8 cellular contexts compared by ENCODE assay signal in the genomic region with DNA sequence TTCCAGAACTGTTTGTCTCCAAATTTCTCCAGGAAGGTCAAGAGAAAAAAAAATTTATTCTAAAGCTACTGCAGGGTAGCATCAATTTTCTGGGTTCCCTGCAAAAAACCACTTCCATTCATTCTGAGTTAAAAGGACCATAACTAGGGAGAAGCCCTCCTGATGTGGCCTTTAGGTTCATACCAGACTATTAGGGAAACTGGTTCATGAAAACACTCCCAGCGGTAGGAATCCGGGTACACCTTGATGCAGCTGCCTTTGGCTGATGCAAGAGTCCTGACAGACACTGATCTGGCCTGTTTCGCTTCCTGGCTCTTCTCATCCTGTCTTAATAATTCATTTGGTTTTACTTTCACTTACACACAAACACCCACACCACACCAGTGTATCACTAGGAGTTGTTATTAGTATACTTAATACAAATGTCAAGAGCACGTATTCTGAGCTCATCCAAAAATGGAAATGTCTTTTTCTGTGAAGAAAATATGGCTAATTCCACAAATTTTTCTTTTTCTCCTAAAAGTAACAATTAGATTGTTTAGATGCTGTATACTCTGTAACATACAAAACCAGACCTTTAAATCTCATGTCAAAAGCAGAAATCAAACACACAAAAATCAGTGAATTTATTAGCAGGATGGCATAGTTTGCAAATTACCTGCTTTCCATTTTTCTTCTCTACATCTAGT. TPM values are rescaled to one million over a fixed set of nuclear protein-coding genes. Genes with fewer than 3 reads are reported as not detected.
DNase-seq lines count a peak whose midpoint lies in the region; ATAC-seq, FAIRE-seq and TF ChIP-seq lines count a peak whose summit lies in the region.

No MANE protein-coding gene starts in this region.

- no peak overlapping the region for H3K27ac ChIP-seq in mesendoderm (ENCODE audit: low read depth, low read length)
- peak overlapping the region; percentile 58 for H3K27ac ChIP-seq in subcutaneous abdominal adipose tissue (ENCODE audit: low read depth, low read length)

- H3K4ac ChIP-seq in mesendoderm (ENCODE audit: low read depth, low read length) = no peak overlapping the region

- no peak overlapping the region for H3K18ac ChIP-seq in mesendoderm (ENCODE audit: low read length)

- no peaks in the 10 kb centered on the region for H3K36me3 ChIP-seq in BE2C
- H3K36me3 ChIP-seq in mesendoderm (ENCODE audit: control insufficient read depth, insufficient read depth, low read length) = no peaks in the 10 kb centered on the region
- no peaks in the 10 kb centered on the region for H3K36me3 ChIP-seq in subcutaneous abdominal adipose tissue (ENCODE audit: control insufficient read depth in 5 of 5, insufficient read depth in 5 of 5, low read length in 5 of 5)

- TF ChIP-seq CTCF in BE2C (IDR thresholded peaks at IDR 0.05; ENCODE audit: low read depth, low read length) (no peak; the same call in 1 of the 2 replicates), astrocyte of the spinal cord (IDR thresholded peaks at IDR 0.05; ENCODE audit: low read depth, low read length) (no peak)

- peak; percentile 91 for ATAC-seq in HG03196 (IDR thresholded peaks at IDR 0.05; ENCODE audit: unreplicated experiment)

- no peak overlapping the region for H4K8ac ChIP-seq in mesendoderm (ENCODE audit: low read depth, low read length)

- no peak overlapping the region for H2BK15ac ChIP-seq in mesendoderm (replicated peaks; ENCODE audit: low read depth)

- in situ Hi-C loops in astrocyte of the spinal cord (cut with HindIII; ENCODE audit: low sequenced_read_pairs) = no loop called here

- no peaks in the 10 kb centered on the region for H3K79me1 ChIP-seq in mesendoderm (ENCODE audit: low read length)

- FAIRE-seq in GM19239 (lab: Jason Lieb, UNC) = peak; percentile 98

- H3K4me1 ChIP-seq in BE2C (peaks cover 4% of the 10 kb centered on the region; the same call in 1 of the 2 replicates), mesendoderm (ENCODE audit: control insufficient read depth, low read depth, low read length) (no peaks in the 10 kb centered on the region), subcutaneous abdominal adipose tissue (ENCODE audit: control insufficient read depth in 5 of 5, insufficient read depth in 5 of 5, low read length in 5 of 5) (peaks cover 10 to 32% (median 23%) of the 10 kb centered on the region in 5 donors)

- H3K4me3 ChIP-seq in BE2C (ENCODE audit: low read depth, low read length) (no peak overlapping the region), astrocyte of the spinal cord (ENCODE audit: low read depth, low read length) (no peak overlapping the region), mesendoderm (ENCODE audit: low read length) (no peak overlapping the region), subcutaneous abdominal adipose tissue (ENCODE audit: low read depth in 1 of 5, low read length in 5 of 5) (peak overlapping the region in 2 of 5 donors; percentile 28 to 50)

- H2BK120ac ChIP-seq in mesendoderm (ENCODE audit: low read depth, low read length) = no peak overlapping the region

- H3K23ac ChIP-seq in mesendoderm (ENCODE audit: low read length) = no peak overlapping the region

- no peak overlapping the region for H2BK5ac ChIP-seq in mesendoderm (ENCODE audit: low read length)

- H3K56ac ChIP-seq in mesendoderm (ENCODE audit: low read length) = no peak overlapping the region

- peak; percentile 18 for DNase-seq in BE2C
- peak; percentile 42 for DNase-seq in GM19239 (ENCODE audit: insufficient read length, low spot score)
- peak; percentile 26 for DNase-seq in T follicular helper cell (ENCODE audit: low read depth)
- peak; percentile 78 for DNase-seq in astrocyte of the spinal cord (ENCODE audit: low read depth, low spot score)
- DNase-seq in mesendoderm = peak; percentile 73
- DNase-seq in middle frontal gyrus (ENCODE audit: extremely low spot score, low spot score) = no peak

- H4K5ac ChIP-seq in mesendoderm (ENCODE audit: low read length) = no peak overlapping the region

- H3K9me3 ChIP-seq in BE2C (no peaks in the 10 kb centered on the region), subcutaneous abdominal adipose tissue (ENCODE audit: control insufficient read depth in 5 of 5, low read length in 5 of 5) (no peaks in the 10 kb centered on the region)

- H3K4me2 ChIP-seq in mesendoderm (ENCODE audit: low read length) = no peak overlapping the region

- no peaks in the 10 kb centered on the region for H3K79me2 ChIP-seq in mesendoderm (ENCODE audit: control insufficient read depth, insufficient read depth, low read length)

- H3K27me3 ChIP-seq in BE2C (no peaks in the 10 kb centered on the region), mesendoderm (ENCODE audit: insufficient read depth, low read length, poor library complexity) (no peaks in the 10 kb centered on the region), subcutaneous abdominal adipose tissue (ENCODE audit: control insufficient read depth in 5 of 5, insufficient read depth in 4 of 5, low read length in 5 of 5) (no peaks in the 10 kb centered on the region)

- H3K9ac ChIP-seq in mesendoderm (ENCODE audit: low read length) (no peak overlapping the region), subcutaneous abdominal adipose tissue (ENCODE audit: low read length in 5 of 5) (no peak overlapping the region)

- WGBS in mesendoderm (ENCODE audit: extremely low coverage, insufficient coverage, low lambda C conversion rate) = no CpG with 5 or more reads among the region's 4 CpGs

- H2AK5ac ChIP-seq in mesendoderm (ENCODE audit: low read length) = no peak overlapping the region

RNA-seq across cellular contexts. Expression of gene ARHGAP18, which starts 38.4 kb away (rescaled TPM):
- polyA plus RNA-seq in BE2C (2012; ENCODE audit: insufficient read depth, insufficient read length, low read depth) = 1.3 TPM
- 5.2 TPM for polyA plus RNA-seq in mesendoderm (2013, experiment 1 of 2)
- 4.9 TPM for polyA plus RNA-seq in mesendoderm (2013, experiment 2 of 2)
